8 cellular contexts compared by ENCODE assay signal in genomic region chr5:179558261-179558799, GRCh38. TPM values are rescaled to one million over a fixed set of nuclear protein-coding genes. Genes with fewer than 3 reads are reported as not detected.
DNase-seq lines count a peak whose midpoint lies in the region; ATAC-seq, FAIRE-seq and TF ChIP-seq lines count a peak whose summit lies in the region.
"Not testable (repeated sequence)": the region's sequence is repeated elsewhere in the genome, so short reads cannot be mapped to it uniquely, and the experiment has no call there.

No MANE protein-coding gene starts in this region.

- H3K4me1 ChIP-seq in Caco-2; mesendoderm (ENCODE audit: control insufficient read depth, low read depth, low read length); pancreas: not testable (repeated sequence)
- peaks cover 0 to 60% (median 5%) of the 10 kb centered on the region in 3 donors for H3K4me1 ChIP-seq in gastroesophageal sphincter

- H2BK15ac ChIP-seq in mesendoderm (replicated peaks; ENCODE audit: low read depth), result not testable (repeated sequence)

- H4K5ac ChIP-seq in mesendoderm (ENCODE audit: low read length), result not testable (repeated sequence)

- DNase-seq in Caco-2 (peak in 1 of 2 experiments; percentile 21), mesendoderm (peak; percentile 25)
- DNase-seq in LNCaP clone FGC (ENCODE audit: low read depth); MCF 10A (ENCODE audit: unreplicated experiment); pancreas; substantia nigra (lab: John Stamatoyannopoulos, UW): not testable (repeated sequence)

- H2AK5ac ChIP-seq in mesendoderm (ENCODE audit: low read length), result not testable (repeated sequence)

- not testable (repeated sequence) for H3K9me3 ChIP-seq in Caco-2, gastroesophageal sphincter, pancreas

- FAIRE-seq in pancreas (lab: Jason Lieb, UNC), result not testable (repeated sequence)

- H3K4me3 Mint-ChIP-seq in Caco-2 (ENCODE audit: unreplicated experiment) (peak overlapping the region; percentile 91), MCF 10A (ENCODE audit: unreplicated experiment) (peak overlapping the region; percentile 98)

- intact Hi-C loops in Caco-2 (cut with micrococcal nuclease; ENCODE audit: unreplicated experiment), result loop anchor here (2.0 to 5.0 kb wide), 2 partner anchors 64 to 140 kb away; partner anchors contain the start of genes CANX and HNRNPH1
- intact Hi-C loops in MCF 10A (cut with micrococcal nuclease), result loop anchor here (2.0 to 10.0 kb wide), 2 partner anchors 166 to 934 kb away; partner anchors contain the start of gene CLK4
- intact Hi-C loops in pancreas (cut with DNase I), result not testable (repeated sequence)

- not testable (repeated sequence) for TF ChIP-seq POLR2A in gastroesophageal sphincter (IDR thresholded peaks at IDR 0.05)

- H3K4me3 ChIP-seq in Caco-2 (ENCODE audit: low read depth, low read length), result peak overlapping the region; percentile 50
- peak overlapping the region; percentile 81 for H3K4me3 ChIP-seq in LNCaP clone FGC (ENCODE audit: low read depth, low read length)
- not testable (repeated sequence) for H3K4me3 ChIP-seq in gastroesophageal sphincter; mesendoderm (ENCODE audit: low read length)
- H3K4me3 ChIP-seq in pancreas, result peak overlapping the region in 2 of 4 donors; percentile 45 to 50

- peak overlapping the region; percentile 52 for H3K56ac ChIP-seq in mesendoderm (ENCODE audit: low read length)

- not testable (repeated sequence) for H3K9ac ChIP-seq in mesendoderm (ENCODE audit: low read length)

- WGBS in gastroesophageal sphincter (ENCODE audit: low coverage in 1 of 2), 2 donors, result 81 to 84% methylated on average over 10 to 15 of the region's 15 CpGs
- 100% methylated on average over 1 of the region's 15 CpGs for WGBS in mesendoderm (ENCODE audit: extremely low coverage, insufficient coverage, low lambda C conversion rate)
- 82 to 83% methylated on average over 15 of the region's 15 CpGs for WGBS in pancreas, 2 donors

- H3K79me1 ChIP-seq in mesendoderm (ENCODE audit: low read length), result peaks cover 11% of the 10 kb centered on the region

- POLR2A ChIA-PET in Caco-2 (lab: Charles Lee), result interaction anchor here (1.0 to 1.4 kb wide), 2 partner anchors 7 to 65 kb away, joined by 6 to 25 read pairs; partner anchors contain the start of genes HNRNPH1 and RUFY1
- POLR2A ChIA-PET in MCF 10A (lab: Yijun Ruan, JAX), result interaction anchor here (0.6 to 4.3 kb wide), 24 partner anchors 7 to 1412 kb away, joined by 3 to 72 read pairs (median 7); partner anchors contain the start of genes CLK4, HNRNPH1, MAML1 and RUFY1

- H4K8ac ChIP-seq in mesendoderm (ENCODE audit: low read depth, low read length), result not testable (repeated sequence)

- not testable (repeated sequence) for H3K36me3 ChIP-seq in Caco-2 (ENCODE audit: control insufficient read depth, insufficient read depth, low read length); mesendoderm (ENCODE audit: control insufficient read depth, insufficient read depth, low read length)
- peaks cover 0 to 26% of the 10 kb centered on the region in 2 donors for H3K36me3 ChIP-seq in gastroesophageal sphincter
- H3K36me3 ChIP-seq in pancreas, result peaks cover 0 to 15% (median 13%) of the 10 kb centered on the region in 3 donors

- TF ChIP-seq EP300 in gastroesophageal sphincter (IDR thresholded peaks at IDR 0.05), result not testable (repeated sequence)

- peaks cover 17% of the 10 kb centered on the region for H3K79me2 ChIP-seq in mesendoderm (ENCODE audit: control insufficient read depth, insufficient read depth, low read length)

- not testable (repeated sequence) for H3K4me2 ChIP-seq in mesendoderm (ENCODE audit: low read length)

- not testable (repeated sequence) for H3K27me3 ChIP-seq in Caco-2 (replicated peaks; ENCODE audit: control insufficient read depth, insufficient read depth, low read length); gastroesophageal sphincter; mesendoderm (ENCODE audit: insufficient read depth, low read length, poor library complexity); pancreas

- H3K36me3 Mint-ChIP-seq in Caco-2 (ENCODE audit: insufficient read depth, unreplicated experiment) (peaks cover 52% of the 10 kb centered on the region), MCF 10A (ENCODE audit: insufficient read depth, unreplicated experiment) (peaks cover 62% of the 10 kb centered on the region)

- not testable (repeated sequence) for H3K27me3 Mint-ChIP-seq in Caco-2 (ENCODE audit: insufficient read depth, unreplicated experiment); MCF 10A (ENCODE audit: insufficient read depth, unreplicated experiment)

- not testable (repeated sequence) for TF ChIP-seq CTCF in Caco-2 (IDR thresholded peaks at IDR 0.05; ENCODE audit: insufficient read depth in 1 of 2, low read depth in 1 of 2, low read length in 1 of 2, severe bottlenecking in 1 of 2, unreplicated experiment in 1 of 2); LNCaP clone FGC (IDR thresholded peaks at IDR 0.05; ENCODE audit: control insufficient read depth, extremely low read depth, insufficient read depth); VCaP (conservative IDR thresholded peaks at IDR 0.05); MCF 10A (IDR thresholded peaks at IDR 0.05; ENCODE audit: unreplicated experiment); gastroesophageal sphincter (IDR thresholded peaks at IDR 0.05); pancreas (IDR thresholded peaks at IDR 0.05)

- CTCF ChIA-PET in Caco-2 (lab: Charles Lee) (interaction anchor here (1.4 kb wide), 1 partner anchor 10 kb away, joined by 3 read pairs; no protein-coding TSS in a partner anchor), MCF 10A (lab: Yijun Ruan, JAX) (interaction anchor here (0.6 to 1.0 kb wide), 3 partner anchors 28 to 1354 kb away, joined by 3 to 5 read pairs (median 3); partner anchors contain the start of gene HNRNPAB)

- not testable (repeated sequence) for H3K4ac ChIP-seq in mesendoderm (ENCODE audit: low read depth, low read length)

- H3K9me3 Mint-ChIP-seq in Caco-2 (ENCODE audit: unreplicated experiment); MCF 10A (ENCODE audit: unreplicated experiment): not testable (repeated sequence)

- H3K27ac Mint-ChIP-seq in Caco-2 (ENCODE audit: unreplicated experiment), result peak overlapping the region; percentile 91
- H3K27ac Mint-ChIP-seq in MCF 10A (ENCODE audit: low read depth, unreplicated experiment), result peak overlapping the region; percentile 98

- H3K18ac ChIP-seq in mesendoderm (ENCODE audit: low read length), result not testable (repeated sequence)

- H2BK5ac ChIP-seq in mesendoderm (ENCODE audit: low read length), result not testable (repeated sequence)

- not testable (repeated sequence) for ATAC-seq in gastroesophageal sphincter, pancreas

- not testable (repeated sequence) for H3K23ac ChIP-seq in mesendoderm (ENCODE audit: low read length)

- H3K4me1 Mint-ChIP-seq in Caco-2 (ENCODE audit: low read depth, unreplicated experiment) (peaks cover 13% of the 10 kb centered on the region), MCF 10A (ENCODE audit: insufficient read depth, unreplicated experiment) (peaks cover 29% of the 10 kb centered on the region)

- BruUV-seq in Caco-2 (replicated peaks; lab: Mats Ljungman, UMichigan); MCF 10A (replicated peaks; lab: Mats Ljungman, UMichigan): not testable (repeated sequence)

- not testable (repeated sequence) for H2BK120ac ChIP-seq in mesendoderm (ENCODE audit: low read depth, low read length)

- peak overlapping the region; percentile 97 for H3K27ac ChIP-seq in VCaP
- H3K27ac ChIP-seq in gastroesophageal sphincter, result peak overlapping the region in 3 of 4 donors; percentile 66 to 85 (median 83)
- not testable (repeated sequence) for H3K27ac ChIP-seq in mesendoderm (ENCODE audit: low read depth, low read length)
- H3K27ac ChIP-seq in pancreas, result peak overlapping the region in 3 of 4 donors; percentile 79 to 85 (median 85)
- peak overlapping the region; percentile 92 for H3K27ac ChIP-seq in substantia nigra (ENCODE audit: low read depth, low read length, poor library complexity, severe bottlenecking)

RNA-seq across cellular contexts. Expression of gene RUFY1, which starts 8.0 kb away (rescaled TPM):
- 33.4 and 36.3 TPM in 2 replicates for total RNA-seq in Caco-2 (2022)
- 64.7 and 77.0 TPM in 2 replicates for total RNA-seq in MCF 10A (2022)
- total RNA-seq in gastroesophageal sphincter, result 10 to 100 TPM; 38.1 to 59.0 (median 54.8) TPM
- 13.7 TPM for polyA plus RNA-seq in mesendoderm (2013, experiment 1 of 2)
- 13.9 TPM for polyA plus RNA-seq in mesendoderm (2013, experiment 2 of 2)
- 10 to 100 TPM; 16.4 to 31.6 (median 17.6) TPM for total RNA-seq in pancreas
- polyA plus RNA-seq in pancreas, result 10 to 100 TPM; 31.8 to 35.8 TPM
